Comparison of ENCODE assay signal across 8 cellular contexts in the genomic region with DNA sequence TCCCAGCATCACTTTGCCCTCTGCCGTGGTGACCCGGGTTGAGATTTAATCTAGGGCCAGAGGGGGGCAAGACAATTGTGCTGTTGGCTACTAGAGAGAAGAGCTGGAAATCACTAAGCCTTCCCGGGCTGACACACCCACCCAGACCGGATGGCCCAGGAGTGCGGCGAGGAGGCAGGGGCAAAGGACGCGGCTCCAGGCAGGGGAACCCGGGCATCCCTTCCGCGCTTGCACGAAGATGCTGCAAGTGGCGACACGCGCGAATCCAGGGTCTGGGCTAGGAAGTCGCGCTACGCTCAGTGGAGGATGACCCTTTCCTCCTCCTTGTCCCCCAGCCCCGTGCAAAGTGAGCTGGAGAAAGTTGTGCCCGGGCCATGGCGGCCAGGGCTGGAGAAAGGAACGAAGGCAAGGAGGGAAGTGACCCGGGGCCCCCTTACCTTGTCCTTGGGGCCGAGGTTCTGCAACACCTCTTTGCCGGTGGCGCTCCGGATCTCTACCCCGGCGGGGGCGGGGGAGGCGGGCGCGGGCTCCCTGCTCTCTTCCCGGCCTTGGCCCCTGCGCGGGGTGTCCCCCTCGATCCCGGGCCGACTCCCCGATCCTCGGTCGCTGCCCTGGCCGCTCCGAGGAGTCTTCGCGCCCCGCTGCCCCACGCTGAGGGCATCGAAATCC. TPM values are rescaled to one million over a fixed set of nuclear protein-coding genes. Genes with fewer than 3 reads are reported as not detected.
DNase-seq lines count a peak whose midpoint lies in the region; ATAC-seq and TF ChIP-seq lines count a peak whose summit lies in the region.

No MANE protein-coding gene starts in this region.

- POLR2A ChIA-PET in activated CD4-positive, alpha-beta T cell treated with anti-CD3 and anti-CD28 coated beads for 36 hours (lab: Charles Lee) = no interaction called here
- POLR2A ChIA-PET in MCF 10A (lab: Yijun Ruan, JAX) = interaction anchor here (0.6 to 1.3 kb wide), 4 partner anchors 21 to 106 kb away, joined by 3 read pairs; no protein-coding TSS in a partner anchor

- H3K9me3 ChIP-seq in upper lobe of right lung = no peaks in the 10 kb centered on the region

- intact Hi-C loops in activated CD4-positive, alpha-beta T cell treated with anti-CD3 and anti-CD28 coated beads for 36 hours (cut with DNase I, micrococcal nuclease) = no loop called here
- intact Hi-C loops in MCF 10A (cut with micrococcal nuclease) = loop anchor here (2.0 to 5.0 kb wide), 2 partner anchors 48 to 68 kb away; no protein-coding TSS in a partner anchor
- intact Hi-C loops in upper lobe of right lung (cut with DNase I) = no loop called here
- intact Hi-C loops in natural killer cell (cut with micrococcal nuclease) = no loop called here

- H3K36me3 Mint-ChIP-seq in activated CD4-positive, alpha-beta T cell treated with anti-CD3 and anti-CD28 coated beads for 36 hours (ENCODE audit: low read depth) = no peaks in the 10 kb centered on the region
- H3K36me3 Mint-ChIP-seq in MCF 10A (ENCODE audit: insufficient read depth, unreplicated experiment) = no peaks in the 10 kb centered on the region
- H3K36me3 Mint-ChIP-seq in natural killer cell = no peaks in the 10 kb centered on the region

- no peaks in the 10 kb centered on the region for H3K9me3 Mint-ChIP-seq in activated CD4-positive, alpha-beta T cell treated with anti-CD3 and anti-CD28 coated beads for 36 hours (ENCODE audit: low read depth)
- no peaks in the 10 kb centered on the region for H3K9me3 Mint-ChIP-seq in MCF 10A (ENCODE audit: unreplicated experiment)
- no peaks in the 10 kb centered on the region for H3K9me3 Mint-ChIP-seq in natural killer cell

- peak; percentile 3 for DNase-seq in activated CD4-positive, alpha-beta T cell treated with anti-CD3 and anti-CD28 coated beads for 36 hours
- DNase-seq in activated CD4-positive, alpha-beta T cell treated with anti-CD3 and anti-CD28 coated beads, Interleukin-2, amount 50 U/mL, for 1 hour = no peak
- DNase-seq in MCF 10A (ENCODE audit: unreplicated experiment) (peak; percentile 36), left lobe of liver (ENCODE audit: low spot score) (no peak), upper lobe of right lung (peak; percentile 63), NCI-H226 (no peak), natural killer cell (no peak)

- TF ChIP-seq CTCF in MCF 10A (IDR thresholded peaks at IDR 0.05; ENCODE audit: unreplicated experiment) (no peak), upper lobe of right lung (IDR thresholded peaks at IDR 0.05) (no peak), natural killer cell (IDR thresholded peaks at IDR 0.05) (no peak)

- H3K36me3 ChIP-seq in upper lobe of right lung = no peaks in the 10 kb centered on the region

- H3K4me3 ChIP-seq in upper lobe of right lung = peak overlapping the region; percentile 60

- H3K4me3 Mint-ChIP-seq in activated CD4-positive, alpha-beta T cell treated with anti-CD3 and anti-CD28 coated beads for 36 hours = no peak overlapping the region
- H3K4me3 Mint-ChIP-seq in MCF 10A (ENCODE audit: unreplicated experiment) (peak overlapping the region; percentile 73), natural killer cell (no peak overlapping the region)

- peak overlapping the region; percentile 83 for H3K27ac ChIP-seq in upper lobe of right lung

- CTCF ChIA-PET in activated CD4-positive, alpha-beta T cell treated with anti-CD3 and anti-CD28 coated beads for 36 hours (lab: Charles Lee) = no interaction called here
- CTCF ChIA-PET in MCF 10A (lab: Yijun Ruan, JAX) = interaction anchor here (0.6 to 2.5 kb wide), 22 partner anchors 9 to 982 kb away, joined by 3 to 15 read pairs (median 4); no protein-coding TSS in a partner anchor

- peaks cover 43% of the 10 kb centered on the region for H3K27me3 Mint-ChIP-seq in activated CD4-positive, alpha-beta T cell treated with anti-CD3 and anti-CD28 coated beads for 36 hours
- H3K27me3 Mint-ChIP-seq in MCF 10A (ENCODE audit: insufficient read depth, unreplicated experiment) = peaks cover 32% of the 10 kb centered on the region
- H3K27me3 Mint-ChIP-seq in natural killer cell (ENCODE audit: low read depth in 2 of 2) = peaks cover 30 to 39% of the 10 kb centered on the region in 2 donors

- peaks cover 4% of the 10 kb centered on the region for H3K4me1 ChIP-seq in upper lobe of right lung

- no peak for ATAC-seq in activated CD4-positive, alpha-beta T cell treated with anti-CD3 and anti-CD28 coated beads for 36 hours
- ATAC-seq in left lobe of liver (peak; percentile 39), upper lobe of right lung (peak; percentile 35), natural killer cell (no peak), GM21423 (IDR thresholded peaks at IDR 0.05; ENCODE audit: unreplicated experiment) (no peak)

- H3K27me3 ChIP-seq in upper lobe of right lung = peaks cover 5% of the 10 kb centered on the region

- BruUV-seq in MCF 10A (replicated peaks; lab: Mats Ljungman, UMichigan) = no TSS peak

- no peak overlapping the region for H3K27ac Mint-ChIP-seq in activated CD4-positive, alpha-beta T cell treated with anti-CD3 and anti-CD28 coated beads for 36 hours
- H3K27ac Mint-ChIP-seq in MCF 10A (ENCODE audit: low read depth, unreplicated experiment) = peak overlapping the region; percentile 21
- H3K27ac Mint-ChIP-seq in natural killer cell = no peak overlapping the region

- peaks cover 5% of the 10 kb centered on the region for H3K4me1 Mint-ChIP-seq in activated CD4-positive, alpha-beta T cell treated with anti-CD3 and anti-CD28 coated beads for 36 hours
- H3K4me1 Mint-ChIP-seq in MCF 10A (ENCODE audit: insufficient read depth, unreplicated experiment) (peaks cover 14% of the 10 kb centered on the region), natural killer cell (peaks cover 0 to 6% of the 10 kb centered on the region in 2 donors)

RNA-seq across cellular contexts. Expression of gene DPYSL3, which starts 0.7 kb away (rescaled TPM):
- total RNA-seq in activated CD4-positive, alpha-beta T cell treated with anti-CD3 and anti-CD28 coated beads for 36 hours = under 1 TPM; 0.16 to 0.18 TPM
- 8.2 and 8.9 TPM in 2 replicates for total RNA-seq in MCF 10A (2022)
- 1.6 TPM for total RNA-seq in left lobe of liver
- 52.8 TPM for total RNA-seq in upper lobe of right lung
- not detected for total RNA-seq in natural killer cell

Comparison
In these comparisons a context has a peak if more than half of its experiments do, and no peak if none do; other contexts are left out.
1. DNase-seq: peak in activated CD4-positive, alpha-beta T cell treated with anti-CD3 and anti-CD28 coated beads for 36 hours (single experiment), MCF 10A (single experiment) and upper lobe of right lung (single experiment); none in activated CD4-positive, alpha-beta T cell treated with anti-CD3 and anti-CD28 coated beads, Interleukin-2, amount 50 U/mL, for 1 hour (single experiment), left lobe of liver (single experiment), NCI-H226 (single experiment) and natural killer cell (single experiment).
2. ATAC-seq: peak in left lobe of liver (single experiment) and upper lobe of right lung (single experiment); none in activated CD4-positive, alpha-beta T cell treated with anti-CD3 and anti-CD28 coated beads for 36 hours (single experiment), natural killer cell (0 of 3) and GM21423 (single experiment).